In the genomic region with DNA sequence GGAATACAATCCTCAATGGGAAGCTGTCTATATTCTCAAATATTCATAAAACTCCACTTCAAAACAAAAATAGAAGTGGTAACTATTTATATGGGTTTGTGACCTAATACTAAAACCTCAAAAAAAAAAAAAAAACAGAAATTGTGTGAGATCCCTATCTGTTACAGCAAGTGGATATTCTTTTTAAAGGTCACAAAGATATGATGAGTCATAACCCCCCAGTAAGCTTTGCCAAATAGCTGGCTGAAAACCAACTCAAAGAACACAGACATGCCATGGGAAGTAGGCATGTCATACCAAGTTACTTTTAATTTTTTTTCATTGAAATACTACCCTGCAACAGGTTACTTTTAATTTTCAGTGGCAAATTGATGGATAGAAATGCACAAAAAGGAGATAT, we compare ENCODE assay signal across 8 cellular contexts.
DNase-seq lines count a peak whose midpoint lies in the region; ATAC-seq, FAIRE-seq and TF ChIP-seq lines count a peak whose summit lies in the region.

No MANE protein-coding gene starts in this region.

- H3K9me2 ChIP-seq in OCI-LY7 (ENCODE audit: insufficient read depth, low read length): no peaks in the 10 kb centered on the region

- no peaks in the 10 kb centered on the region for H3K36me3 ChIP-seq in left lung
- peaks cover 0 to 2% of the 10 kb centered on the region in 2 donors for H3K36me3 ChIP-seq in small intestine (ENCODE audit: control insufficient read depth in 2 of 2, insufficient read depth in 2 of 2, low read length in 2 of 2)
- H3K36me3 ChIP-seq in OCI-LY7 (ENCODE audit: insufficient read depth, low read length): no peaks in the 10 kb centered on the region

- H2AFZ ChIP-seq in OCI-LY7 (ENCODE audit: low read length): no peak overlapping the region

- no peak overlapping the region for H3K27ac ChIP-seq in left lung
- no peak overlapping the region for H3K27ac ChIP-seq in small intestine (ENCODE audit: low read depth in 1 of 2, low read length in 1 of 2)
- H3K27ac ChIP-seq in OCI-LY7 (ENCODE audit: low read depth, low read length, poor library complexity, severe bottlenecking): no peak overlapping the region

- TF ChIP-seq RAD21 in Ishikawa (IDR thresholded peaks at IDR 0.05; ENCODE audit: low read depth): no peak

- H3K4me1 Mint-ChIP-seq in activated T-helper 1 cell treated with anti-CD3 and anti-CD28 coated beads, Interleukin-12 subunit alpha, Interleukin-12 subunit beta, Interleukin-2, Interleukin-4 antibody, amounts not matched to agents 30 ng/mL and 10 ng/mL and 1 ng/mL, durations not matched to agents 14 hours and 24 hours and 36 hours (ENCODE audit: low read depth): peaks cover 67% of the 10 kb centered on the region

- no peak for TF ChIP-seq CTCF in left lung (IDR thresholded peaks at IDR 0.05)
- no peak for TF ChIP-seq CTCF in OCI-LY7 (conservative IDR thresholded peaks at IDR 0.05; ENCODE audit: low read length)

- peaks cover 5% of the 10 kb centered on the region for H3K9me3 Mint-ChIP-seq in activated T-helper 1 cell treated with anti-CD3 and anti-CD28 coated beads, Interleukin-12 subunit alpha, Interleukin-12 subunit beta, Interleukin-2, Interleukin-4 antibody, amounts not matched to agents 30 ng/mL and 10 ng/mL and 1 ng/mL, durations not matched to agents 14 hours and 24 hours and 36 hours

- no peaks in the 10 kb centered on the region for H4K20me1 ChIP-seq in OCI-LY7 (ENCODE audit: insufficient read depth, low read length)

- peak overlapping the region; percentile 84 for H3K27ac Mint-ChIP-seq in activated T-helper 1 cell treated with anti-CD3 and anti-CD28 coated beads, Interleukin-12 subunit alpha, Interleukin-12 subunit beta, Interleukin-2, Interleukin-4 antibody, amounts not matched to agents 30 ng/mL and 10 ng/mL and 1 ng/mL, durations not matched to agents 14 hours and 24 hours and 36 hours

- H3K9me3 ChIP-seq in left lung: no peaks in the 10 kb centered on the region
- no peaks in the 10 kb centered on the region for H3K9me3 ChIP-seq in small intestine (ENCODE audit: control insufficient read depth, low read depth)
- no peaks in the 10 kb centered on the region; the same call in 1 of the 2 replicates for H3K9me3 ChIP-seq in OCI-LY7 (ENCODE audit: low read length)

- no peak for TF ChIP-seq EP300 in Ishikawa (IDR thresholded peaks at IDR 0.05; ENCODE audit: borderline replicate concordance)

- H3K4me1 ChIP-seq in left lung: peaks cover 4 to 32% of the 10 kb centered on the region in 2 donors
- H3K4me1 ChIP-seq in small intestine (ENCODE audit: control insufficient read depth in 2 of 2, insufficient read depth in 1 of 2, low read depth in 1 of 2, low read length in 1 of 2): peaks cover 0 to 4% of the 10 kb centered on the region in 2 donors
- H3K4me1 ChIP-seq in OCI-LY7 (ENCODE audit: insufficient read depth, low read length, poor library complexity, severe bottlenecking): peaks cover 26% of the 10 kb centered on the region

- BruUV-seq in OCI-LY7 (replicated peaks; lab: Mats Ljungman, UMichigan): no TSS peak

- intact Hi-C loops in activated T-helper 1 cell treated with anti-CD3 and anti-CD28 coated beads, Interleukin-12 subunit alpha, Interleukin-12 subunit beta, Interleukin-2, Interleukin-4 antibody, amounts not matched to agents 30 ng/mL and 10 ng/mL and 1 ng/mL, durations not matched to agents 14 hours and 24 hours and 36 hours (cut with micrococcal nuclease): loop anchor here (1.0 to 2.0 kb wide), 7 partner anchors 17 to 668 kb away; no protein-coding TSS in a partner anchor
- intact Hi-C loops in left lung (cut with DNase I) (no loop called here), OCI-LY7 (cut with micrococcal nuclease; ENCODE audit: unreplicated experiment) (no loop called here)

- peaks cover 9% of the 10 kb centered on the region; the same call in 1 of the 2 replicates for H3K79me2 ChIP-seq in OCI-LY7 (ENCODE audit: insufficient read depth, low read depth, low read length)

- FAIRE-seq in small intestine (lab: Jason Lieb, UNC): no peak

- H3K4me3 Mint-ChIP-seq in activated T-helper 1 cell treated with anti-CD3 and anti-CD28 coated beads, Interleukin-12 subunit alpha, Interleukin-12 subunit beta, Interleukin-2, Interleukin-4 antibody, amounts not matched to agents 30 ng/mL and 10 ng/mL and 1 ng/mL, durations not matched to agents 14 hours and 24 hours and 36 hours: peak overlapping the region; percentile 40

- H3K4me2 ChIP-seq in OCI-LY7 (ENCODE audit: low read length): no peak overlapping the region

- POLR2A ChIA-PET in OCI-LY7 (lab: Charles Lee): interaction anchor here (0.6 to 0.8 kb wide), 2 partner anchors 11 to 27 kb away, joined by 3 read pairs; no protein-coding TSS in a partner anchor

- CTCF ChIA-PET in OCI-LY7 (lab: Charles Lee; ENCODE audit: unreplicated experiment): no interaction called here

- peak; percentile 83 for DNase-seq in EH (ENCODE audit: low read depth)
- no peak for DNase-seq in activated T-helper 1 cell treated with anti-CD3 and anti-CD28 coated beads, Interleukin-12 subunit alpha, Interleukin-12 subunit beta, Interleukin-2, Interleukin-4 antibody, amounts not matched to agents 30 ng/mL and 10 ng/mL and 1 ng/mL, durations not matched to agents 14 hours and 24 hours and 36 hours (ENCODE audit: low spot score)
- DNase-seq in left lung: no peak
- no peak for DNase-seq in small intestine
- DNase-seq in OCI-LY7 (ENCODE audit: low spot score): no peak

- H3K27me3 ChIP-seq in left lung: no peaks in the 10 kb centered on the region
- H3K27me3 ChIP-seq in small intestine (ENCODE audit: control insufficient read depth in 2 of 2, insufficient read depth in 2 of 2, low read length in 2 of 2): no peaks in the 10 kb centered on the region

- H3K36me3 Mint-ChIP-seq in activated T-helper 1 cell treated with anti-CD3 and anti-CD28 coated beads, Interleukin-12 subunit alpha, Interleukin-12 subunit beta, Interleukin-2, Interleukin-4 antibody, amounts not matched to agents 30 ng/mL and 10 ng/mL and 1 ng/mL, durations not matched to agents 14 hours and 24 hours and 36 hours (ENCODE audit: low read depth): peaks cover 41% of the 10 kb centered on the region

- H3K4me3 ChIP-seq in left lung (no peak overlapping the region), small intestine (ENCODE audit: low read depth in 1 of 2, low read length in 2 of 2) (no peak overlapping the region), OCI-LY7 (ENCODE audit: low read depth, low read length, poor library complexity, severe bottlenecking) (no peak overlapping the region)

- H3K27me3 Mint-ChIP-seq in activated T-helper 1 cell treated with anti-CD3 and anti-CD28 coated beads, Interleukin-12 subunit alpha, Interleukin-12 subunit beta, Interleukin-2, Interleukin-4 antibody, amounts not matched to agents 30 ng/mL and 10 ng/mL and 1 ng/mL, durations not matched to agents 14 hours and 24 hours and 36 hours (ENCODE audit: insufficient read depth): no peaks in the 10 kb centered on the region

- ATAC-seq in left lung: peak; percentile 39
- no peak for ATAC-seq in HG02840 (IDR thresholded peaks at IDR 0.05; ENCODE audit: low FRiP score, unreplicated experiment)
- no peak for ATAC-seq in HG02763 (IDR thresholded peaks at IDR 0.05; ENCODE audit: unreplicated experiment)

TF ChIP-seq in Ishikawa, 13 proteins besides CTCF, POLR2A, EP300 and RAD21:
- TF ChIP-seq CEBPB (IDR thresholded peaks at IDR 0.05) (no peak), NFIC (IDR thresholded peaks at IDR 0.05) (peak; percentile 32; the same call in 1 of the 2 replicates)
- TF ChIP-seq, protein P1, sequence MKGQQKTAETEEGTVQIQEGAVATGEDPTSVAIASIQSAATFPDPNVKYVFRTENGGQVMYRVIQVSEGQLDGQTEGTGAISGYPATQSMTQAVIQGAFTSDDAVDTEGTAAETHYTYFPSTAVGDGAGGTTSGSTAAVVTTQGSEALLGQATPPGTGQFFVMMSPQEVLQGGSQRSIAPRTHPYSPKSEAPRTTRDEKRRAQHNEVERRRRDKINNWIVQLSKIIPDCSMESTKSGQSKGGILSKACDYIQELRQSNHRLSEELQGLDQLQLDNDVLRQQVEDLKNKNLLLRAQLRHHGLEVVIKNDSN (IDR thresholded peaks at IDR 0.05): no peak
